ENCODE assay signal across 20 cellular contexts in the genomic region with DNA sequence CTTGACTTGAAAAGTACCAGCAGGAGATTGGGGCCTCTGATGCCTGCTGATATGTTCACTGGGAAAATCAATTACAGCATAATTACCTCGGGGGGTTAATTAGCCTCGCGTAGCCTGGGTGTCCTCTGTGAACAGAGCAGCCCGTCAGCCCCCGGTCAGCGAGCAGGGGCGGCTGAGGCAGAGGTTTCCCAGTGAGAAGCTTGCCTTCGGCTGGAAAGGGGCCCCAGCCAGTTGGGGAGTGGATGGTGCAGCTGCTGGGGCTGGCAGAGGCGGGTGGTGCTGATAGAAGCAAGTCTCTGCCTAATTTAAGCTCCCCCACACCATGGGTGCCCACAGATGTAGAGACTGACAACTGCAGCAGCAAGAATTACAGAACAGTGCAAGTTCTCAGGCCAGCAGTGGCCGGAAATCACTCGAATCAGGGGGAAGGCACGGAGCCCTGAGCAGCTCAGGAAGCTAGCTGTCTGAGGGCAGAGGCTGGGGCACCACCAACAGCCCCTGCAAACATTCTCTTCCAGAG.
DNase-seq lines count a peak whose midpoint lies in the region; ATAC-seq and TF ChIP-seq lines count a peak whose summit lies in the region.
"Had no signal": no experiment of that assay in that cellular context is flagged by ENCODE, and none has a peak within 500 bp of the region (broad histone marks: within the 10 kb centered on the region; RNA-seq: fewer than 3 reads in every experiment).

No MANE protein-coding gene starts in this region.

- peak; percentile 14; the same call in 1 of the 2 replicates for ATAC-seq in IMR-90 (ENCODE audit: low read depth)
- ATAC-seq in left ventricle myocardium superior: peak; percentile 21
- peak; percentile 47 for ATAC-seq in sciatic nerve
- ATAC-seq in GM18868 (IDR thresholded peaks at IDR 0.05; ENCODE audit: unreplicated experiment): no peak
- ATAC-seq: esophagus mucosa, left lung, Panc1 had no signal

- 67% methylated on average over 1 of the region's 12 CpGs; no CpG with 5 or more reads in 1 of the 2 experiments for WGBS in IMR-90 (ENCODE audit: extremely low coverage in 2 of 2, insufficient read length in 1 of 2), 2 experiments

- no peak overlapping the region for H2BK20ac ChIP-seq in IMR-90 (ENCODE audit: low read depth, low read length)

- peak overlapping the region; percentile 73 for H2AFZ ChIP-seq in IMR-90 (replicated peaks; ENCODE audit: low read length, poor library complexity)

- H3K9ac ChIP-seq in IMR-90 (ENCODE audit: low read depth, low read length): no peak overlapping the region

- H3K4me3 ChIP-seq in IMR-90 (ENCODE audit: insufficient read depth, low read depth, low read length): no peak overlapping the region
- H3K4me3 ChIP-seq: left lung, skin epidermis, stomach had no signal

- intact Hi-C loops in IMR-90 (cut with micrococcal nuclease) (no loop called here), left ventricle myocardium superior (cut with micrococcal nuclease) (no loop called here), sciatic nerve (cut with DNase I) (loop anchor here (5.0 kb wide), 1 partner anchor 735 kb away; no protein-coding TSS in a partner anchor)

- H3K27ac ChIP-seq in IMR-90 (ENCODE audit: insufficient read depth, low read length): no peak overlapping the region
- H3K27ac ChIP-seq: left lung, stomach had no signal

- no peak overlapping the region for H2BK5ac ChIP-seq in IMR-90 (ENCODE audit: low read depth, low read length, poor library complexity, severe bottlenecking)

- H3K9me1 ChIP-seq in IMR-90 (ENCODE audit: insufficient read depth, low read length): peaks cover under 1% of the 10 kb centered on the region; the same call in 1 of the 2 replicates

- BruUV-seq in IMR-90 (replicated peaks; lab: Mats Ljungman, UMichigan): no TSS peak

- in situ Hi-C loops in IMR-90 (cut with MboI; ENCODE audit: low sequenced_read_pairs): no loop called here

- no peak overlapping the region for H4K5ac ChIP-seq in IMR-90 (ENCODE audit: low read depth, low read length)

- no peak overlapping the region for H3K23ac ChIP-seq in IMR-90 (ENCODE audit: low read depth, low read length)

- no peak overlapping the region for H3K4ac ChIP-seq in IMR-90 (ENCODE audit: low read depth, low read length)

- H3K18ac ChIP-seq in IMR-90 (ENCODE audit: low read depth, low read length): no peak overlapping the region

- dilution Hi-C loops in IMR-90 (cut with HindIII; ENCODE audit: low sequenced_read_pairs, unreplicated experiment): no loop called here

- H3K14ac ChIP-seq in IMR-90 (replicated peaks; ENCODE audit: low read depth, low read length): no peak overlapping the region

- no peak overlapping the region for H2AK5ac ChIP-seq in IMR-90 (ENCODE audit: low read depth, low read length)

- H4K20me1 ChIP-seq in IMR-90 (ENCODE audit: insufficient read depth, low read length): no peaks in the 10 kb centered on the region

- TF ChIP-seq POLR2A in IMR-90 (IDR thresholded peaks at IDR 0.05; ENCODE audit: low read depth, low read length): no peak

- no peak overlapping the region for H4K91ac ChIP-seq in IMR-90 (ENCODE audit: insufficient read depth, low read depth, low read length)

- no peak overlapping the region for H2AK9ac ChIP-seq in IMR-90 (replicated peaks; ENCODE audit: low read depth, low read length, poor library complexity)

- no peaks in the 10 kb centered on the region for H3K36me3 ChIP-seq in IMR-90 (ENCODE audit: control insufficient read depth, insufficient read depth, low read length)

- H3K4me2 ChIP-seq in IMR-90 (ENCODE audit: low read depth, low read length): no peak overlapping the region

- CTCF ChIA-PET in IMR-90 (lab: Yijun Ruan, JAX): interaction anchor here (1.1 kb wide), 1 partner anchor 55 kb away, joined by 6 read pairs; no protein-coding TSS in a partner anchor

- POLR2A ChIA-PET in IMR-90 (lab: Charles Lee; ENCODE audit: unreplicated experiment): no interaction called here

- no peak overlapping the region for H2BK15ac ChIP-seq in IMR-90 (ENCODE audit: low read depth, low read length)

- H2BK120ac ChIP-seq in IMR-90 (ENCODE audit: low read depth, low read length): no peak overlapping the region

- H3K79me1 ChIP-seq in IMR-90 (ENCODE audit: low read depth in 1 of 2, low read length in 2 of 2): no peaks in the 10 kb centered on the region

- no peaks in the 10 kb centered on the region for H3K27me3 ChIP-seq in IMR-90 (ENCODE audit: control insufficient read depth, insufficient read depth, low read length)
- H3K27me3 ChIP-seq: left lung, stomach had no signal

- no peak for DNase-seq in IMR-90
- peak; percentile 54 for DNase-seq in SK-N-DZ (ENCODE audit: low spot score)
- DNase-seq in left ventricle myocardium superior: no peak
- DNase-seq in sciatic nerve (ENCODE audit: low spot score): no peak
- DNase-seq in COLO668 (lab: John Stamatoyannopoulos, UW; ENCODE audit: unreplicated experiment): no peak
- DNase-seq in germinal center (ENCODE audit: low spot score): no peak
- no peak for DNase-seq in GOT3 (lab: John Stamatoyannopoulos, UW)
- DNase-seq: activated CD4-positive, alpha-beta T cell treated with anti-CD3 and anti-CD28 coated beads for 48 hours; activated CD8-positive, alpha-beta memory T cell treated with anti-CD3 and anti-CD28 coated beads, Interleukin-2, amount 50 U/mL, for 4 hours; activated gamma-delta T cell treated with Interleukin-2 at 50 U/mL for 16 hours; AML-193; amniotic stem cell; left lung; NCI-H187; stimulated activated CD4-positive, alpha-beta T cell treated with anti-CD3 and anti-CD28 coated beads, Interleukin-2, amount 100 ng/mL, for 48 hours; stomach had no signal

- no peak for TF ChIP-seq CTCF in IMR-90 (conservative IDR thresholded peaks at IDR 0.05; ENCODE audit: low read depth, low read length)

- no peak overlapping the region for H3K56ac ChIP-seq in IMR-90 (ENCODE audit: extremely low read depth, insufficient read depth, low read length)

- no peaks in the 10 kb centered on the region for H3K9me3 ChIP-seq in IMR-90 (ENCODE audit: control insufficient read depth, insufficient read depth, low read length)
- H3K9me3 ChIP-seq: left lung, stomach had no signal

- H4K8ac ChIP-seq in IMR-90 (ENCODE audit: low read depth in 2 of 2, low read length in 2 of 2): 0 out of 4 replicates have a peak overlapping the region, but pooled peaks of 1 of the 2 experiments have one; percentile 42

- H3K4me1 ChIP-seq in IMR-90 (ENCODE audit: control insufficient read depth, insufficient read depth, low read length): no peaks in the 10 kb centered on the region
- H3K4me1 ChIP-seq: left lung, stomach had no signal

- TF ChIP-seq RAD21 in IMR-90 (IDR thresholded peaks at IDR 0.05; ENCODE audit: low read length): no peak

TF ChIP-seq in IMR-90, 13 proteins besides CTCF, POLR2A, EP300 and RAD21:
- TF ChIP-seq SMC3 (IDR thresholded peaks at IDR 0.05; ENCODE audit: low read depth, low read length): no peak
- TF ChIP-seq NFE2L2 (IDR thresholded peaks at IDR 0.05; ENCODE audit: low read depth, low read length): no peak
- no peak for TF ChIP-seq MAZ (IDR thresholded peaks at IDR 0.05; ENCODE audit: borderline replicate concordance, low read depth, low read length)
- TF ChIP-seq BHLHE40 (IDR thresholded peaks at IDR 0.05; ENCODE audit: low read depth, low read length): no peak
- no peak for TF ChIP-seq RFX5 (IDR thresholded peaks at IDR 0.05; ENCODE audit: low read depth, low read length)
- TF ChIP-seq, protein P1, sequence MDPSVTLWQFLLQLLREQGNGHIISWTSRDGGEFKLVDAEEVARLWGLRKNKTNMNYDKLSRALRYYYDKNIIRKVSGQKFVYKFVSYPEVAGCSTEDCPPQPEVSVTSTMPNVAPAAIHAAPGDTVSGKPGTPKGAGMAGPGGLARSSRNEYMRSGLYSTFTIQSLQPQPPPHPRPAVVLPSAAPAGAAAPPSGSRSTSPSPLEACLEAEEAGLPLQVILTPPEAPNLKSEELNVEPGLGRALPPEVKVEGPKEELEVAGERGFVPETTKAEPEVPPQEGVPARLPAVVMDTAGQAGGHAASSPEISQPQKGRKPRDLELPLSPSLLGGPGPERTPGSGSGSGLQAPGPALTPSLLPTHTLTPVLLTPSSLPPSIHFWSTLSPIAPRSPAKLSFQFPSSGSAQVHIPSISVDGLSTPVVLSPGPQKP (IDR thresholded peaks at IDR 0.05; ENCODE audit: borderline replicate concordance, low read depth, low read length): no peak
- no peak for TF ChIP-seq CHD1 (IDR thresholded peaks at IDR 0.05; ENCODE audit: low read depth, low read length)
- TF ChIP-seq, protein P2, sequence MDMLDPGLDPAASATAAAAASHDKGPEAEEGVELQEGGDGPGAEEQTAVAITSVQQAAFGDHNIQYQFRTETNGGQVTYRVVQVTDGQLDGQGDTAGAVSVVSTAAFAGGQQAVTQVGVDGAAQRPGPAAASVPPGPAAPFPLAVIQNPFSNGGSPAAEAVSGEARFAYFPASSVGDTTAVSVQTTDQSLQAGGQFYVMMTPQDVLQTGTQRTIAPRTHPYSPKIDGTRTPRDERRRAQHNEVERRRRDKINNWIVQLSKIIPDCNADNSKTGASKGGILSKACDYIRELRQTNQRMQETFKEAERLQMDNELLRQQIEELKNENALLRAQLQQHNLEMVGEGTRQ (IDR thresholded peaks at IDR 0.05; ENCODE audit: low read depth, low read length): no peak
- TF ChIP-seq MAFK (IDR thresholded peaks at IDR 0.05; ENCODE audit: low read depth, low read length): no peak
- no peak for TF ChIP-seq RCOR1 (IDR thresholded peaks at IDR 0.05; ENCODE audit: insufficient replicate concordance, low read length)
- no peak for TF ChIP-seq MXI1 (IDR thresholded peaks at IDR 0.05; ENCODE audit: borderline replicate concordance, low read depth, low read length)
- no peak for TF ChIP-seq FOS (IDR thresholded peaks at IDR 0.05; ENCODE audit: low read depth, low read length)
- no peak for TF ChIP-seq CEBPB (IDR thresholded peaks at IDR 0.05; ENCODE audit: low read depth, low read length)
